15 cellular contexts compared by ENCODE assay signal in genomic region chr4:140710784-140711622, GRCh38. TPM values are rescaled to one million over a fixed set of nuclear protein-coding genes. Genes with fewer than 3 reads are reported as not detected.
"Had no signal": no experiment of that assay in that cellular context is flagged by ENCODE, and none has a peak within 500 bp of the region (broad histone marks: within the 10 kb centered on the region; RNA-seq: fewer than 3 reads in every experiment).

No MANE protein-coding gene starts in this region.

- H3K9me3 Mint-ChIP-seq: activated CD4-positive, alpha-beta T cell treated with anti-CD3 and anti-CD28 coated beads, Interleukin-2, amount 10 ng/mL, durations not matched to agents 24 days and 14 days; activated naive CD4-positive, alpha-beta T cell treated with anti-CD3 and anti-CD28 coated beads, Interleukin-2, amount 50 U/mL, for 72 hours; activated T-cell treated with anti-CD3 and anti-CD28 coated beads, Interleukin-2, amount 50 U/mL, for 4 hours had no signal

- H3K4me1 Mint-ChIP-seq: activated CD4-positive, alpha-beta T cell treated with anti-CD3 and anti-CD28 coated beads, Interleukin-2, amount 10 ng/mL, durations not matched to agents 24 days and 14 days had no signal

- H3K36me3 Mint-ChIP-seq: activated naive CD4-positive, alpha-beta T cell treated with anti-CD3 and anti-CD28 coated beads, Interleukin-2, amount 50 U/mL, for 72 hours; naive thymus-derived CD4-positive, alpha-beta T cell had no signal

- ATAC-seq: activated T-cell treated with anti-CD3 and anti-CD28 coated beads, Interleukin-2, amount 50 U/mL, for 4 hours; lower lobe of right lung; naive thymus-derived CD4-positive, alpha-beta T cell had no signal

- H3K4me3 Mint-ChIP-seq: activated CD4-positive, alpha-beta T cell treated with anti-CD3 and anti-CD28 coated beads, Interleukin-2, amount 10 ng/mL, durations not matched to agents 24 days and 14 days; activated T-cell treated with anti-CD3 and anti-CD28 coated beads, Interleukin-2, amount 50 U/mL, for 4 hours; naive thymus-derived CD4-positive, alpha-beta T cell had no signal

- H3K27ac Mint-ChIP-seq: activated CD4-positive, alpha-beta T cell treated with anti-CD3 and anti-CD28 coated beads, Interleukin-2, amount 10 ng/mL, durations not matched to agents 24 days and 14 days; activated naive CD4-positive, alpha-beta T cell treated with anti-CD3 and anti-CD28 coated beads, Interleukin-2, amount 50 U/mL, for 72 hours; naive thymus-derived CD4-positive, alpha-beta T cell had no signal

- DNase-seq: activated CD4-positive, alpha-beta T cell treated with anti-CD3 and anti-CD28 coated beads, Interleukin-2, amount 10 ng/mL, durations not matched to agents 24 days and 14 days; activated effector memory CD4-positive, alpha-beta T cell treated with anti-CD3 and anti-CD28 coated beads, Interleukin-2, amount 50 U/mL, for 16 hours; activated T-cell treated with anti-CD3 and anti-CD28 coated beads, Interleukin-2, amount 50 U/mL, for 4 hours; amygdala; brain microvascular endothelial cell; lower lobe of right lung; T1000; WERI-Rb-1 had no signal

- H3K36me3 ChIP-seq: brain microvascular endothelial cell, lower lobe of right lung, neutrophil, right atrium auricular region, tibial nerve, WERI-Rb-1 had no signal

- H3K27ac ChIP-seq: brain microvascular endothelial cell, hepatocyte, lower lobe of right lung, neutrophil, right atrium auricular region, skin epidermis, tibial nerve, WERI-Rb-1 had no signal

- H3K4me2 ChIP-seq: hepatocyte had no signal

- H3K4me3 ChIP-seq: hepatocyte, lower lobe of right lung, right atrium auricular region, skin epidermis, tibial nerve had no signal

- H3K27me3 ChIP-seq: brain microvascular endothelial cell, hepatocyte, neutrophil, right atrium auricular region, tibial nerve had no signal

- H3K4me1 ChIP-seq: tibial nerve had no signal

- H3K9me3 ChIP-seq: lower lobe of right lung, neutrophil, right atrium auricular region, tibial nerve had no signal

- H2AFZ ChIP-seq: hepatocyte had no signal

RNA-seq across cellular contexts. Expression of gene TBC1D9, which starts 45.2 kb away (rescaled TPM):
- total RNA-seq: activated CD4-positive, alpha-beta T cell treated with anti-CD3 and anti-CD28 coated beads, Interleukin-2, amount 10 ng/mL, durations not matched to agents 24 days and 14 days had no signal
